Comparison of ENCODE assay signal across 10 cellular contexts in genomic region chr2:73970268-73970803, GRCh38. TPM values are rescaled to one million over a fixed set of nuclear protein-coding genes. Genes with fewer than 3 reads are reported as not detected.
A peak's percentile ranks its signal among the peaks of the same experiment; 100 is the strongest.
DNase-seq lines count a peak whose midpoint lies in the region; ATAC-seq and TF ChIP-seq lines count a peak whose summit lies in the region.
"Had no signal": no experiment of that assay in that cellular context is flagged by ENCODE, and none has a peak within 500 bp of the region (broad histone marks: within the 10 kb centered on the region; RNA-seq: fewer than 3 reads in every experiment).

No MANE protein-coding gene starts in this region.

- POLR2A ChIA-PET in activated naive CD8-positive, alpha-beta T cell treated with anti-CD3 and anti-CD28 coated beads, Interleukin-2, amount 10 ng/mL, durations not matched to agents 7 days and 5 days (lab: Charles Lee): interaction anchor here (0.7 to 3.9 kb wide), 10 partner anchors 8 to 208 kb away, joined by 3 to 40 read pairs (median 7); partner anchors contain the start of genes DGUOK, MOB1A and TET3

- no peaks in the 10 kb centered on the region for H4K20me1 ChIP-seq in osteoblast (ENCODE audit: insufficient read depth, low read length)

- H3K4me3 Mint-ChIP-seq in activated naive CD8-positive, alpha-beta T cell treated with anti-CD3 and anti-CD28 coated beads, Interleukin-2, amount 10 ng/mL, durations not matched to agents 7 days and 5 days: peak overlapping the region; percentile 80

- no peak overlapping the region for H3K4me2 ChIP-seq in osteoblast (ENCODE audit: insufficient read depth, low read length)

- DNase-seq in activated naive CD8-positive, alpha-beta T cell treated with anti-CD3 and anti-CD28 coated beads, Interleukin-2, amount 10 ng/mL, durations not matched to agents 7 days and 5 days: no peak
- DNase-seq in sigmoid colon (no peak), DMS53 treated with DMSO at 0.1 percent for 48 hours (lab: John Stamatoyannopoulos, UW; ENCODE audit: unreplicated experiment) (no peak), OCI-M2 (lab: John Stamatoyannopoulos, UW; ENCODE audit: unreplicated experiment) (no peak), osteoblast (ENCODE audit: insufficient read length, low spot score, missing footprints) (no peak)
- no peak for DNase-seq in stimulated activated naive CD4-positive, alpha-beta T cell (lab: John Stamatoyannopoulos, UW)
- DNase-seq: NCI-H1105 had no signal

- H3K4me1 ChIP-seq in sigmoid colon (peaks cover 0 to 18% (median 16%) of the 10 kb centered on the region in 4 donors), osteoblast (ENCODE audit: insufficient read depth, low read length) (peaks cover 6% of the 10 kb centered on the region)
- H3K4me1 ChIP-seq: uterus had no signal

- H3K9me3 ChIP-seq in sigmoid colon: no peaks in the 10 kb centered on the region
- H3K9me3 ChIP-seq in osteoblast (ENCODE audit: low read depth, low read length): no peaks in the 10 kb centered on the region
- H3K9me3 ChIP-seq: uterus had no signal

- peaks cover 1% of the 10 kb centered on the region for H3K9me3 Mint-ChIP-seq in activated naive CD8-positive, alpha-beta T cell treated with anti-CD3 and anti-CD28 coated beads, Interleukin-2, amount 10 ng/mL, durations not matched to agents 7 days and 5 days

- H3K4me3 ChIP-seq in GM08714 (ENCODE audit: low read length) (peak overlapping the region; percentile 15; the same call in 1 of the 2 replicates), sigmoid colon (no peak overlapping the region), osteoblast (ENCODE audit: insufficient read depth, low read length) (no peak overlapping the region)
- H3K4me3 ChIP-seq: uterus had no signal

- H3K27ac Mint-ChIP-seq in activated naive CD8-positive, alpha-beta T cell treated with anti-CD3 and anti-CD28 coated beads, Interleukin-2, amount 10 ng/mL, durations not matched to agents 7 days and 5 days: peak overlapping the region; percentile 93

- H3K27ac ChIP-seq in sigmoid colon (peak overlapping the region in 3 of 4 donors; percentile 29 to 56 (median 39)), osteoblast (ENCODE audit: low read depth, low read length) (no peak overlapping the region)
- H3K27ac ChIP-seq: uterus had no signal

- H3K36me3 ChIP-seq in sigmoid colon (no peaks in the 10 kb centered on the region), osteoblast (ENCODE audit: insufficient read depth, low read length) (no peaks in the 10 kb centered on the region)
- H3K36me3 ChIP-seq: uterus had no signal

- no peak for TF ChIP-seq EP300 in sigmoid colon (IDR thresholded peaks at IDR 0.05)

- ATAC-seq in HG03354 (IDR thresholded peaks at IDR 0.05; ENCODE audit: poor library complexity, severe bottlenecking, unreplicated experiment): peak; percentile 11
- ATAC-seq in activated naive CD8-positive, alpha-beta T cell treated with anti-CD3 and anti-CD28 coated beads, Interleukin-2, amount 10 ng/mL, durations not matched to agents 7 days and 5 days (ENCODE audit: low read depth): peak; percentile 11

- H3K4me1 Mint-ChIP-seq in activated naive CD8-positive, alpha-beta T cell treated with anti-CD3 and anti-CD28 coated beads, Interleukin-2, amount 10 ng/mL, durations not matched to agents 7 days and 5 days: peaks cover 47% of the 10 kb centered on the region

- no peaks in the 10 kb centered on the region for H3K27me3 ChIP-seq in sigmoid colon
- peaks cover 5% of the 10 kb centered on the region for H3K27me3 ChIP-seq in osteoblast (ENCODE audit: insufficient read depth, low read length)
- H3K27me3 ChIP-seq: uterus had no signal

- 61 to 90% methylated on average over 6 of the region's 6 CpGs for WGBS in sigmoid colon, 2 donors

- intact Hi-C loops in sigmoid colon (cut with DNase I): no loop called here

- no peaks in the 10 kb centered on the region for H3K79me2 ChIP-seq in osteoblast (ENCODE audit: insufficient read depth, low read length)

- H3K27me3 Mint-ChIP-seq in activated naive CD8-positive, alpha-beta T cell treated with anti-CD3 and anti-CD28 coated beads, Interleukin-2, amount 10 ng/mL, durations not matched to agents 7 days and 5 days: no peaks in the 10 kb centered on the region

- TF ChIP-seq CTCF in sigmoid colon (IDR thresholded peaks at IDR 0.05) (no peak), osteoblast (IDR thresholded peaks at IDR 0.05; ENCODE audit: extremely low read depth, low read depth, low read length) (no peak)

- no peak for TF ChIP-seq POLR2A in sigmoid colon (IDR thresholded peaks at IDR 0.05)

- H3K36me3 Mint-ChIP-seq in activated naive CD8-positive, alpha-beta T cell treated with anti-CD3 and anti-CD28 coated beads, Interleukin-2, amount 10 ng/mL, durations not matched to agents 7 days and 5 days: peaks cover 3% of the 10 kb centered on the region

- H2AFZ ChIP-seq in osteoblast (ENCODE audit: low read length): no peak overlapping the region

RNA-seq across cellular contexts. Expression of gene TET3, which starts 14.4 kb away (rescaled TPM):
- total RNA-seq in activated naive CD8-positive, alpha-beta T cell treated with anti-CD3 and anti-CD28 coated beads, Interleukin-2, amount 10 ng/mL, durations not matched to agents 7 days and 5 days: 10 to 100 TPM; 19.9 to 21.0 TPM
- total RNA-seq in sigmoid colon (1 to 10 TPM; 3.1 to 5.8 (median 3.6) TPM), osteoblast (4.7 and 8.0 TPM in 2 replicates)
- polyA plus RNA-seq in sigmoid colon: 1 to 10 TPM; 1.8 to 9.6 (median 2.5) TPM

RNA-seq across cellular contexts. Expression of gene DGUOK, which starts 43.7 kb away (rescaled TPM):
- 10 to 100 TPM; 71.6 to 77.7 TPM for total RNA-seq in activated naive CD8-positive, alpha-beta T cell treated with anti-CD3 and anti-CD28 coated beads, Interleukin-2, amount 10 ng/mL, durations not matched to agents 7 days and 5 days
- total RNA-seq in sigmoid colon (10 to 100 TPM; 31.6 to 48.1 (median 39.3) TPM), osteoblast (40.7 and 46.0 TPM in 2 replicates)
- polyA plus RNA-seq in sigmoid colon: 100 to 1,000 TPM in 1 of 3 donors, 10 to 100 TPM in 2; 89.3 to 132 (median 96.7) TPM
